1 cellular context compared by ENCODE assay signal in genomic region chr5:78758169-78758839, GRCh38.
TF ChIP-seq lines count a peak whose summit lies in the region.

No MANE protein-coding gene starts in this region.

TF ChIP-seq in HepG2, 621 proteins besides CTCF, POLR2A, EP300 and RAD21 (continued from another document and continues in another):
- TF ChIP-seq CEBPZ (IDR thresholded peaks at IDR 0.05; ENCODE audit: low read length), result no peak
- TF ChIP-seq ZNF83 (CRISPR knock-in tag; IDR thresholded peaks at IDR 0.05; ENCODE audit: borderline replicate concordance), result no peak
- TF ChIP-seq ZNF737 (CRISPR knock-in tag; IDR thresholded peaks at IDR 0.05; ENCODE audit: borderline replicate concordance), result no peak
- TF ChIP-seq ZNF552 (CRISPR knock-in tag; IDR thresholded peaks at IDR 0.05; ENCODE audit: borderline replicate concordance), result no peak
- TF ChIP-seq CREBL2 (CRISPR knock-in tag; IDR thresholded peaks at IDR 0.05; ENCODE audit: borderline replicate concordance), result no peak
- peak; percentile 84 for TF ChIP-seq NCOR1 (IDR thresholded peaks at IDR 0.05; ENCODE audit: borderline replicate concordance, low read length)
- TF ChIP-seq FOXK1 (CRISPR knock-in tag; IDR thresholded peaks at IDR 0.05; ENCODE audit: borderline replicate concordance, low read depth), result peak; percentile 38; the same call in 1 of the 2 replicates
- TF ChIP-seq ZNF280D (CRISPR knock-in tag; IDR thresholded peaks at IDR 0.05), result no peak
- no peak for TF ChIP-seq MTF2 (CRISPR knock-in tag; IDR thresholded peaks at IDR 0.05; ENCODE audit: borderline replicate concordance)
- peak; percentile 97 for TF ChIP-seq ZNF609 (CRISPR knock-in tag; IDR thresholded peaks at IDR 0.05; ENCODE audit: borderline replicate concordance)
- TF ChIP-seq FOSL1 (CRISPR knock-in tag; IDR thresholded peaks at IDR 0.05; ENCODE audit: borderline replicate concordance), result peak; percentile 82
- TF ChIP-seq SYNCRIP (IDR thresholded peaks at IDR 0.05; ENCODE audit: insufficient read depth, low read depth, low read length), result no peak
- TF ChIP-seq HOMEZ (CRISPR knock-in tag; IDR thresholded peaks at IDR 0.05; ENCODE audit: low read depth), result peak; percentile 78; the same call in 1 of the 2 replicates
- no peak for TF ChIP-seq E2F5 (CRISPR knock-in tag; conservative IDR thresholded peaks at IDR 0.05)
- no peak for TF ChIP-seq U2AF2 (IDR thresholded peaks at IDR 0.05; ENCODE audit: low read depth, low read length)
- no peak for TF ChIP-seq SPEN (CRISPR knock-in tag; IDR thresholded peaks at IDR 0.05; ENCODE audit: low read depth)
- TF ChIP-seq ZBTB25 (CRISPR knock-in tag; IDR thresholded peaks at IDR 0.05), result no peak
- TF ChIP-seq SNAI1 (CRISPR knock-in tag; IDR thresholded peaks at IDR 0.05; ENCODE audit: borderline replicate concordance), result no peak
- no peak for TF ChIP-seq SRSF9 (IDR thresholded peaks at IDR 0.05; ENCODE audit: borderline replicate concordance, insufficient read depth, low read depth, low read length, poor library complexity, severe bottlenecking)
- TF ChIP-seq ZBTB21 (CRISPR knock-in tag; IDR thresholded peaks at IDR 0.05), result no peak
- TF ChIP-seq TFAP4 (IDR thresholded peaks at IDR 0.05; ENCODE audit: borderline replicate concordance, low read depth), result peak; percentile 77
- no peak for TF ChIP-seq NFIB (CRISPR knock-in tag; IDR thresholded peaks at IDR 0.05; ENCODE audit: borderline replicate concordance)
- no peak for TF ChIP-seq AGO2 (optimal IDR thresholded peaks at IDR 0.05; ENCODE audit: low read depth, low read length)
- TF ChIP-seq HNF4A (CRISPR knock-in tag; IDR thresholded peaks at IDR 0.05), result peak; percentile 84
- no peak for TF ChIP-seq ZNF510 (CRISPR knock-in tag; IDR thresholded peaks at IDR 0.05; ENCODE audit: low read depth)
- no peak for TF ChIP-seq CBX2 (IDR thresholded peaks at IDR 0.05; ENCODE audit: low read depth, low read length)
- TF ChIP-seq CBX2 (CRISPR knock-in tag; IDR thresholded peaks at IDR 0.05; ENCODE audit: low read depth), result no peak
- no peak for TF ChIP-seq HMGXB3 (CRISPR knock-in tag; IDR thresholded peaks at IDR 0.05; ENCODE audit: borderline replicate concordance)
- no peak for TF ChIP-seq FOXM1 (CRISPR knock-in tag; IDR thresholded peaks at IDR 0.05)
- TF ChIP-seq ZNF225 (CRISPR knock-in tag; IDR thresholded peaks at IDR 0.05), result no peak
- no peak for TF ChIP-seq SMAD1 (CRISPR knock-in tag; IDR thresholded peaks at IDR 0.05; ENCODE audit: borderline replicate concordance, low read depth)
- no peak for TF ChIP-seq IKZF4 (CRISPR knock-in tag; IDR thresholded peaks at IDR 0.05; ENCODE audit: borderline replicate concordance, low read depth, not compliant biosample characterization)
